ENCODE assay signal across 15 cellular contexts in the genomic region with DNA sequence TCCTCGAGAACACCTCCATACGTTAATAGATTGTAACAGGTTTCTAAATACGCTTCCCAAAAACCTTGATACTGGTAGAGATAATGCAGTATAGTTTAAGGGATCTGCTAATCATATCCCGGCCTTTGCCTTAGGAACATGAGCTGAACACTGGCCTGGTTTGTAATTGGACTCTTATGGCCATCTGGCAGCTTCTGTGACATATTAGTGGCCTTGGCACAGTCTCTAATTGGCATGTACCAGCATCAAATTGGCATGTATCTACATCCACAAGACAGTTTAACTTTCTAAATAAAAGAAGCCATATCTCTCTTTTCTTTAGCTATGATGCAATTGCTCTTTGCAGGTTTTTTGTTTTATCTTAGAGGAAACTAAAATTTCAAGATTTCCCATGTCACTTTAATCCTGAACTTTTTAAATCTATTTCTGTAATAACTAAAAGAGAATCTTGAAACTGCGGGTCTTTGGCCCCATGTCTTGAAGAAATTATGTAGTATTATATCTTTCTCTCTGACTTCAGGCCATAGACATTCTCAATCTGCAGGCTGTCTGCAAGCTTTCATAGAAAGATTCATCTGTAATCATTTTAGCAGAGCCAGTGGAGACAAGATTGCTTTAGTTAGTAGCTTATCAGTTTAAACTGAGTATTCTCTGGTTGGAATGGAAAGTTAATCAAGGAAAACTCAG. TPM values are rescaled to one million over a fixed set of nuclear protein-coding genes. Genes with fewer than 3 reads are reported as not detected.
A peak's percentile ranks its signal among the peaks of the same experiment; 100 is the strongest.
DNase-seq lines count a peak whose midpoint lies in the region; ATAC-seq and TF ChIP-seq lines count a peak whose summit lies in the region.
"Had no signal": no experiment of that assay in that cellular context is flagged by ENCODE, and none has a peak within 500 bp of the region (broad histone marks: within the 10 kb centered on the region; RNA-seq: fewer than 3 reads in every experiment).

No MANE protein-coding gene starts in this region.

- H4K20me1 ChIP-seq in SK-N-SH (ENCODE audit: insufficient read depth), result no peaks in the 10 kb centered on the region

- H3F3A ChIP-seq in SK-N-SH (replicated peaks; ENCODE audit: insufficient read depth), result peaks cover 38% of the 10 kb centered on the region

- H3K4me3 Mint-ChIP-seq in type B pancreatic cell, result no peak overlapping the region
- H3K4me3 Mint-ChIP-seq: activated T-helper 1 cell treated with anti-CD3 and anti-CD28 coated beads, Interleukin-12 subunit alpha, Interleukin-12 subunit beta, Interleukin-2, Interleukin-4 antibody, amounts not matched to agents 30 ng/mL and 10 ng/mL and 1 ng/mL, durations not matched to agents 14 hours and 24 hours and 36 hours; WTC11 had no signal

- peaks cover 24 to 27% of the 10 kb centered on the region in 2 experiments for H3K4me1 ChIP-seq in SK-N-SH (ENCODE audit: control insufficient read depth in 1 of 2, insufficient read depth in 2 of 2, low read depth in 1 of 2, low read length in 1 of 2)
- H3K4me1 ChIP-seq in right atrium auricular region, result peaks cover 0 to 48% of the 10 kb centered on the region in 2 donors
- H3K4me1 ChIP-seq in transverse colon, result peaks cover 0 to 16% (median 0%) of the 10 kb centered on the region in 4 donors

- H3K4me2 ChIP-seq in SK-N-SH, result peak overlapping the region; percentile 49

- peaks cover 0 to 13% of the 10 kb centered on the region in 2 experiments for H3K36me3 ChIP-seq in SK-N-SH (replicated peaks in 1 of 2; ENCODE audit: control insufficient read depth in 1 of 2, insufficient read depth in 2 of 2, low read length in 1 of 2)
- H3K36me3 ChIP-seq in right atrium auricular region, result no peaks in the 10 kb centered on the region
- peaks cover 0 to 4% (median 0%) of the 10 kb centered on the region in 4 donors for H3K36me3 ChIP-seq in transverse colon
- H3K36me3 ChIP-seq: cardiac muscle cell had no signal

- no peak for ATAC-seq in HG03457 (IDR thresholded peaks at IDR 0.05; ENCODE audit: unreplicated experiment)
- ATAC-seq: WTC11 had no signal

- H3K36me3 Mint-ChIP-seq in type B pancreatic cell, result peaks cover 16% of the 10 kb centered on the region

- intact Hi-C loops in transverse colon (cut with DNase I; ENCODE audit: low total_unique reads), result no loop called here

- peaks cover 17% of the 10 kb centered on the region; the same call in 1 of the 2 replicates for H3K9me3 ChIP-seq in SK-N-SH
- peaks cover 0 to 13% of the 10 kb centered on the region in 2 donors for H3K9me3 ChIP-seq in right atrium auricular region
- H3K9me3 ChIP-seq in transverse colon, result peaks cover 5 to 10% of the 10 kb centered on the region in 2 donors
- H3K9me3 ChIP-seq: SJCRH30 had no signal

- no peaks in the 10 kb centered on the region for H3K79me2 ChIP-seq in SK-N-SH (ENCODE audit: insufficient read depth)

- TF ChIP-seq RAD21 in SK-N-SH (IDR thresholded peaks at IDR 0.05; ENCODE audit: low read length), result peak; percentile 30

- POLR2A ChIA-PET in SK-N-SH (lab: Yijun Ruan, JAX), result no interaction called here

- no peak overlapping the region for H2AFZ ChIP-seq in SK-N-SH (ENCODE audit: low read depth)

- H3K9me2 ChIP-seq in SK-N-SH, result no peaks in the 10 kb centered on the region

- H3K27me3 Mint-ChIP-seq in type B pancreatic cell, result no peaks in the 10 kb centered on the region

- no peak for TF ChIP-seq POLR2A in transverse colon (IDR thresholded peaks at IDR 0.05)

- H3K4me3 ChIP-seq in SK-N-SH (ENCODE audit: low read depth in 2 of 2, low read length in 1 of 2) (no peak overlapping the region), right atrium auricular region (no peak overlapping the region), transverse colon (no peak overlapping the region)
- H3K4me3 ChIP-seq: cardiac muscle cell, SJCRH30 had no signal

- 23% methylated on average over 5 of the region's 5 CpGs for WGBS in SK-N-SH (ENCODE audit: low lambda C conversion rate)
- 87 to 92% methylated on average over 4 to 5 of the region's 5 CpGs for WGBS in transverse colon (ENCODE audit: low coverage in 1 of 2), 2 donors

- no peak overlapping the region for H3K27ac Mint-ChIP-seq in type B pancreatic cell
- H3K27ac Mint-ChIP-seq: activated T-helper 1 cell treated with anti-CD3 and anti-CD28 coated beads, Interleukin-12 subunit alpha, Interleukin-12 subunit beta, Interleukin-2, Interleukin-4 antibody, amounts not matched to agents 30 ng/mL and 10 ng/mL and 1 ng/mL, durations not matched to agents 14 hours and 24 hours and 36 hours; WTC11 had no signal

- H3K4me1 Mint-ChIP-seq in type B pancreatic cell (ENCODE audit: unreplicated experiment), result peaks cover 22% of the 10 kb centered on the region
- H3K4me1 Mint-ChIP-seq: WTC11 had no signal

- peaks cover 15% of the 10 kb centered on the region for H3K9me3 Mint-ChIP-seq in type B pancreatic cell

- no peaks in the 10 kb centered on the region for H3K27me3 ChIP-seq in SK-N-SH (ENCODE audit: insufficient read depth)
- H3K27me3 ChIP-seq in right atrium auricular region, result no peaks in the 10 kb centered on the region
- no peaks in the 10 kb centered on the region for H3K27me3 ChIP-seq in transverse colon
- H3K27me3 ChIP-seq: cardiac muscle cell, SJCRH30 had no signal

- DNase-seq in NCI-H82 (lab: John Stamatoyannopoulos, UW), result peak; percentile 56
- DNase-seq in NCI-H82 treated with DMSO at 0.1 percent for 48 hours (lab: John Stamatoyannopoulos, UW; ENCODE audit: unreplicated experiment), result no peak
- peak; percentile 74 for DNase-seq in SK-N-SH
- no peak for DNase-seq in right atrium auricular region (ENCODE audit: low spot score)
- no peak for DNase-seq in transverse colon
- DNase-seq in putamen (ENCODE audit: low spot score), result no peak
- no peak for DNase-seq in type B pancreatic cell (ENCODE audit: extremely low spot score, unreplicated experiment)
- DNase-seq: DMS79 treated with DMSO at 0.1 percent for 48 hours; NCI-H1436 treated with DMSO at 0.1 percent for 48 hours; stimulated activated CD4-positive, alpha-beta T cell treated with anti-CD3 and anti-CD28 coated beads, Interleukin-12 subunit alpha, Interleukin-12 subunit beta, amount 100 ng/mL, for 4 hours had no signal

- in situ Hi-C loops in transverse colon (cut with MboI; ENCODE audit: low pct_ligation_motif_present in 1 of 4, low pct_unique_long_range_greater_than_20kb in 1 of 4, low sequenced_read_pairs in 3 of 4), result no loop called here

- no peak for TF ChIP-seq CTCF in SK-N-SH (IDR thresholded peaks at IDR 0.05)
- no peak for TF ChIP-seq CTCF in right atrium auricular region (IDR thresholded peaks at IDR 0.05)
- TF ChIP-seq CTCF in transverse colon (IDR thresholded peaks at IDR 0.05), result no peak
- TF ChIP-seq CTCF in type B pancreatic cell (conservative IDR thresholded peaks at IDR 0.05), result no peak

- peak in 1 of 2 experiments; percentile 94; a peak in 3 of 4 replicates for TF ChIP-seq EP300 in SK-N-SH (IDR thresholded peaks at IDR 0.05; ENCODE audit: borderline replicate concordance in 1 of 2, low read depth in 1 of 2, low read length in 1 of 2)
- no peak for TF ChIP-seq EP300 in transverse colon (IDR thresholded peaks at IDR 0.05; ENCODE audit: low read depth)

- CTCF ChIA-PET in SK-N-SH (lab: Yijun Ruan, JAX), result interaction anchor here (0.7 to 4.4 kb wide), 9 partner anchors 38 to 325 kb away, joined by 3 to 23 read pairs (median 3); no protein-coding TSS in a partner anchor

- peak overlapping the region; percentile 84 to 95 for H3K27ac ChIP-seq in SK-N-SH (ENCODE audit: low read depth in 2 of 2, low read length in 1 of 2)
- peak overlapping the region; percentile 44 to 69 for H3K27ac ChIP-seq in right atrium auricular region
- peak overlapping the region; percentile 34 to 59 (median 48) for H3K27ac ChIP-seq in transverse colon
- H3K27ac ChIP-seq: SJCRH30 had no signal

- peak overlapping the region; percentile 34; the same call in 1 of the 2 replicates for H3K9ac ChIP-seq in SK-N-SH

TF ChIP-seq in SK-N-SH, 30 proteins besides CTCF, POLR2A, EP300 and RAD21 (continues in another document):
- TF ChIP-seq GATA2 (CRISPR knock-in tag; IDR thresholded peaks at IDR 0.05) (peak; percentile 93), ELF1 (IDR thresholded peaks at IDR 0.05) (no peak), TEAD4 (IDR thresholded peaks at IDR 0.05; ENCODE audit: borderline replicate concordance, insufficient read depth) (no peak), SMC3 (IDR thresholded peaks at IDR 0.05; ENCODE audit: low read depth, low read length) (no peak)
- TF ChIP-seq, protein P1, sequence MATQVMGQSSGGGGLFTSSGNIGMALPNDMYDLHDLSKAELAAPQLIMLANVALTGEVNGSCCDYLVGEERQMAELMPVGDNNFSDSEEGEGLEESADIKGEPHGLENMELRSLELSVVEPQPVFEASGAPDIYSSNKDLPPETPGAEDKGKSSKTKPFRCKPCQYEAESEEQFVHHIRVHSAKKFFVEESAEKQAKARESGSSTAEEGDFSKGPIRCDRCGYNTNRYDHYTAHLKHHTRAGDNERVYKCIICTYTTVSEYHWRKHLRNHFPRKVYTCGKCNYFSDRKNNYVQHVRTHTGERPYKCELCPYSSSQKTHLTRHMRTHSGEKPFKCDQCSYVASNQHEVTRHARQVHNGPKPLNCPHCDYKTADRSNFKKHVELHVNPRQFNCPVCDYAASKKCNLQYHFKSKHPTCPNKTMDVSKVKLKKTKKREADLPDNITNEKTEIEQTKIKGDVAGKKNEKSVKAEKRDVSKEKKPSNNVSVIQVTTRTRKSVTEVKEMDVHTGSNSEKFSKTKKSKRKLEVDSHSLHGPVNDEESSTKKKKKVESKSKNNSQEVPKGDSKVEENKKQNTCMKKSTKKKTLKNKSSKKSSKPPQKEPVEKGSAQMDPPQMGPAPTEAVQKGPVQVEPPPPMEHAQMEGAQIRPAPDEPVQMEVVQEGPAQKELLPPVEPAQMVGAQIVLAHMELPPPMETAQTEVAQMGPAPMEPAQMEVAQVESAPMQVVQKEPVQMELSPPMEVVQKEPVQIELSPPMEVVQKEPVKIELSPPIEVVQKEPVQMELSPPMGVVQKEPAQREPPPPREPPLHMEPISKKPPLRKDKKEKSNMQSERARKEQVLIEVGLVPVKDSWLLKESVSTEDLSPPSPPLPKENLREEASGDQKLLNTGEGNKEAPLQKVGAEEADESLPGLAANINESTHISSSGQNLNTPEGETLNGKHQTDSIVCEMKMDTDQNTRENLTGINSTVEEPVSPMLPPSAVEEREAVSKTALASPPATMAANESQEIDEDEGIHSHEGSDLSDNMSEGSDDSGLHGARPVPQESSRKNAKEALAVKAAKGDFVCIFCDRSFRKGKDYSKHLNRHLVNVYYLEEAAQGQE (IDR thresholded peaks at IDR 0.05; ENCODE audit: low read depth, low read length), result no peak

RNA-seq across cellular contexts. Expression of a gene that starts 44.7 kb away (rescaled TPM):
- 26.8 and 35.9 TPM in 2 replicates for polyA plus RNA-seq in SK-N-SH (2012; rRNA removed)
- 32.0 and 36.4 TPM in 2 replicates for polyA plus RNA-seq in SK-N-SH (2012; cell fraction: cytosol; rRNA removed)
- polyA plus RNA-seq in SK-N-SH (2012; cell fraction: nucleus; rRNA removed), result 10.0 and 30.0 TPM in 2 replicates
- 100 to 1,000 TPM in 1 of 2 donors, 10 to 100 TPM in 1; 97.0 to 112 TPM for total RNA-seq in right atrium auricular region
- 10 to 100 TPM; 12.3 to 38.2 (median 26.9) TPM for total RNA-seq in transverse colon
- total RNA-seq in type B pancreatic cell (ENCODE audit: low replicate concordance), result 30.6 and 31.5 TPM in 2 replicates

Comparison
In these comparisons a context has a peak if more than half of its experiments do, and no peak if none do; other contexts are left out.
1. DNase-seq: peak in NCI-H82 (single experiment) and SK-N-SH (single experiment); none in NCI-H82 treated with DMSO at 0.1 percent for 48 hours (single experiment), right atrium auricular region (single experiment), transverse colon (single experiment), putamen (single experiment) and type B pancreatic cell (single experiment).
2. Peak in every context shown above with its lines, with median percentiles within 50 percentile points of each other: H3K27ac ChIP-seq.